Comparison of ENCODE assay signal across 20 cellular contexts in the genomic region with DNA sequence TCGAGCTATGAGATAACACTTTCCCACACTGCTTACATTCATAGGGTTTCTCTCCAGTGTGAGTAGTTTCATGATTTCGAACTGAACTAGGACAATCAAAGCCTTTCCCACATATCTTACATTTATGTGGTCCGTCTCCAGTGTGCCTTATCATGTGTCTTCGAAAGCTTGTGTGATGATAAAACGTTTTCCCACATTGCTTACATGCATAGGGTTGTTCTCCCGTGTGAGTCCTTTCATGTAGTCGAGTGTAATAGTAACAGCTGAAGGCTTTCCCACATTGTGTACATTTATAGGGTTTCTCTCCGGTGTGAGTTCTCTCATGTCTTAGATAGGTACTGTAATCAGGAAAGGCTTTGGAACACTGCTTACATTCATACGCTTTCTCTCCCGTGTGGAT. TPM values are rescaled to one million over a fixed set of nuclear protein-coding genes. Genes with fewer than 3 reads are reported as not detected.
A peak's percentile ranks its signal among the peaks of the same experiment; 100 is the strongest.
DNase-seq lines count a peak whose midpoint lies in the region; ATAC-seq and TF ChIP-seq lines count a peak whose summit lies in the region.
"Had no signal": no experiment of that assay in that cellular context is flagged by ENCODE, and none has a peak within 500 bp of the region (broad histone marks: within the 10 kb centered on the region; RNA-seq: fewer than 3 reads in every experiment).

No MANE protein-coding gene starts in this region.

- H3K9me3 Mint-ChIP-seq in endodermal cell (peaks cover 82% of the 10 kb centered on the region), progenitor cell of endocrine pancreas (ENCODE audit: low read depth) (peaks cover 60% of the 10 kb centered on the region)

- no peak overlapping the region for H3K9ac ChIP-seq in GM23248
- no peak overlapping the region for H3K9ac ChIP-seq in PC-3 (ENCODE audit: low read length)
- H3K9ac ChIP-seq in endodermal cell (ENCODE audit: extremely low read depth, low read length, poor library complexity, severe bottlenecking): no peak overlapping the region

- H3K4me1 Mint-ChIP-seq in endodermal cell (no peaks in the 10 kb centered on the region), progenitor cell of endocrine pancreas (ENCODE audit: low read depth) (no peaks in the 10 kb centered on the region)
- H3K4me1 Mint-ChIP-seq: IgD-negative memory B cell had no signal

- WGBS in GM23248 (ENCODE audit: low coverage in 1 of 2, low lambda C conversion rate in 2 of 2, missing lambda C conversion rate in 2 of 2), 2 experiments: 98 to 99% methylated on average over 10 of the region's 10 CpGs
- 95 to 96% methylated on average over 9 to 10 of the region's 10 CpGs for WGBS in endodermal cell (ENCODE audit: insufficient coverage in 1 of 2, insufficient read length in 1 of 2), 2 experiments

- H3K9me2 ChIP-seq in GM23248 (ENCODE audit: insufficient read depth): no peaks in the 10 kb centered on the region
- no peaks in the 10 kb centered on the region for H3K9me2 ChIP-seq in PC-3 (replicated peaks; ENCODE audit: low read length)
- H3K9me2 ChIP-seq in OCI-LY7 (ENCODE audit: insufficient read depth, low read length): no peaks in the 10 kb centered on the region

- H3K27ac Mint-ChIP-seq in endodermal cell (no peak overlapping the region), progenitor cell of endocrine pancreas (peak overlapping the region; percentile 42)
- H3K27ac Mint-ChIP-seq: IgD-negative memory B cell had no signal

- H3F3A ChIP-seq in GM23248 (ENCODE audit: insufficient read depth): no peaks in the 10 kb centered on the region
- H3F3A ChIP-seq in PC-3 (ENCODE audit: low read length, unreplicated experiment): no peaks in the 10 kb centered on the region

- H3K4me1 ChIP-seq in GM23248 (ENCODE audit: insufficient read depth): no peaks in the 10 kb centered on the region
- H3K4me1 ChIP-seq in PC-3 (ENCODE audit: insufficient read depth, low read length): no peaks in the 10 kb centered on the region
- H3K4me1 ChIP-seq in endodermal cell (ENCODE audit: control insufficient read depth, insufficient read depth, low read length): no peaks in the 10 kb centered on the region
- no peaks in the 10 kb centered on the region for H3K4me1 ChIP-seq in OCI-LY7 (ENCODE audit: insufficient read depth, low read length, poor library complexity, severe bottlenecking)

- H4K20me1 ChIP-seq in GM23248 (ENCODE audit: insufficient read depth) (no peaks in the 10 kb centered on the region), PC-3 (ENCODE audit: low read length) (no peaks in the 10 kb centered on the region), OCI-LY7 (ENCODE audit: insufficient read depth, low read length) (no peaks in the 10 kb centered on the region)

- no peak overlapping the region for H3K4me3 Mint-ChIP-seq in endodermal cell
- H3K4me3 Mint-ChIP-seq in progenitor cell of endocrine pancreas (ENCODE audit: low read depth): no peak overlapping the region
- H3K4me3 Mint-ChIP-seq: IgD-negative memory B cell had no signal

- TF ChIP-seq CTCF in PC-3 (conservative IDR thresholded peaks at IDR 0.05; ENCODE audit: low read depth, low read length): no peak
- TF ChIP-seq CTCF in endodermal cell (conservative IDR thresholded peaks at IDR 0.05): no peak
- TF ChIP-seq CTCF in progenitor cell of endocrine pancreas (IDR thresholded peaks at IDR 0.05; ENCODE audit: unreplicated experiment): no peak
- TF ChIP-seq CTCF in OCI-LY7 (conservative IDR thresholded peaks at IDR 0.05; ENCODE audit: low read length): no peak

- ATAC-seq in PC-3: no peak
- ATAC-seq: SK-N-SH treated with all-trans-retinoic acid at 6 μM for 48 hours had no signal

- H2AFZ ChIP-seq in GM23248: no peak overlapping the region
- no peak overlapping the region for H2AFZ ChIP-seq in PC-3 (ENCODE audit: low read length)
- no peak overlapping the region for H2AFZ ChIP-seq in OCI-LY7 (ENCODE audit: low read length)

- no peaks in the 10 kb centered on the region for H3K9me3 ChIP-seq in GM23248 (ENCODE audit: low read depth)
- H3K9me3 ChIP-seq in PC-3 (ENCODE audit: low read length): peaks cover 62% of the 10 kb centered on the region
- peaks cover 51% of the 10 kb centered on the region for H3K9me3 ChIP-seq in endodermal cell (ENCODE audit: control insufficient read depth, low read length)
- H3K9me3 ChIP-seq in OCI-LY7 (ENCODE audit: low read length): no peaks in the 10 kb centered on the region

- H3K27ac ChIP-seq in GM23248 (no peak overlapping the region), PC-3 (ENCODE audit: low read length) (no peak overlapping the region), endodermal cell (ENCODE audit: low read depth, low read length) (no peak overlapping the region), OCI-LY7 (ENCODE audit: low read depth, low read length, poor library complexity, severe bottlenecking) (no peak overlapping the region)
- H3K27ac ChIP-seq: HL-60 had no signal

- BruUV-seq in PC-3 (replicated peaks; lab: Mats Ljungman, UMichigan): no TSS peak
- no TSS peak for BruUV-seq in OCI-LY7 (replicated peaks; lab: Mats Ljungman, UMichigan)

- H3K36me3 ChIP-seq in GM23248 (ENCODE audit: low read depth) (peaks cover 54% of the 10 kb centered on the region), PC-3 (ENCODE audit: low read depth, low read length) (peaks cover 72% of the 10 kb centered on the region), endodermal cell (ENCODE audit: control insufficient read depth, insufficient read depth, low read length) (peaks cover 71% of the 10 kb centered on the region), OCI-LY7 (ENCODE audit: insufficient read depth, low read length) (peaks cover 52% of the 10 kb centered on the region)

- CTCF ChIA-PET in PC-3 (lab: Charles Lee) (no interaction called here), OCI-LY7 (lab: Charles Lee; ENCODE audit: unreplicated experiment) (no interaction called here)

- H3K36me3 Mint-ChIP-seq in endodermal cell (ENCODE audit: low read depth) (peaks cover 80% of the 10 kb centered on the region), progenitor cell of endocrine pancreas (ENCODE audit: insufficient read depth) (peaks cover 80% of the 10 kb centered on the region)

- DNase-seq in GM23248: peak; percentile 7
- no peak for DNase-seq in PC-3
- DNase-seq in endodermal cell: no peak
- no peak for DNase-seq in progenitor cell of endocrine pancreas (ENCODE audit: low spot score, unreplicated experiment)
- no peak for DNase-seq in SK-N-DZ (ENCODE audit: low spot score)
- DNase-seq in islet precursor cell: no peak
- no peak for DNase-seq in OCI-LY7 (ENCODE audit: low spot score)
- DNase-seq: AML-193, DMS153, GF-D8, NCI-H1105 treated with DMSO at 0.1 percent for 48 hours, NCI-H1694, NCI-H2081 treated with DMSO at 0.1 percent for 48 hours, NCI-H446 treated with DMSO at 0.1 percent for 48 hours, OCI-M1, RPMI8226, SHP77 treated with DMSO at 0.1 percent for 48 hours had no signal

- POLR2A ChIA-PET in PC-3 (lab: Charles Lee; ENCODE audit: unreplicated experiment): no interaction called here
- POLR2A ChIA-PET in OCI-LY7 (lab: Charles Lee): no interaction called here

- H3K27me3 ChIP-seq in GM23248 (replicated peaks; ENCODE audit: insufficient read depth) (no peaks in the 10 kb centered on the region), PC-3 (ENCODE audit: low read length) (no peaks in the 10 kb centered on the region), endodermal cell (ENCODE audit: control insufficient read depth, insufficient read depth, low read length, poor library complexity, severe bottlenecking) (no peaks in the 10 kb centered on the region)

- in situ Hi-C loops in GM23248 (cut with MboI): no loop called here

- H3K79me2 ChIP-seq in GM23248 (ENCODE audit: insufficient read depth): no peaks in the 10 kb centered on the region; the same call in 1 of the 2 replicates
- H3K79me2 ChIP-seq in PC-3 (ENCODE audit: low read length): peaks cover 9% of the 10 kb centered on the region; the same call in 1 of the 2 replicates
- no peaks in the 10 kb centered on the region for H3K79me2 ChIP-seq in OCI-LY7 (ENCODE audit: insufficient read depth, low read depth, low read length)

- H3K4me3 ChIP-seq in GM23248 (no peak overlapping the region), PC-3 (ENCODE audit: low read length) (peak overlapping the region; percentile 9; the same call in 1 of the 2 replicates), endodermal cell (ENCODE audit: low read length) (peak overlapping the region; percentile 34), OCI-LY7 (ENCODE audit: low read depth, low read length, poor library complexity, severe bottlenecking) (no peak overlapping the region)

- intact Hi-C loops in PC-3 (cut with micrococcal nuclease): no loop called here
- intact Hi-C loops in OCI-LY7 (cut with micrococcal nuclease; ENCODE audit: unreplicated experiment): no loop called here

- no peak overlapping the region for H3K4me2 ChIP-seq in GM23248 (ENCODE audit: unreplicated experiment)
- no peak overlapping the region for H3K4me2 ChIP-seq in PC-3 (ENCODE audit: low read length)
- no peak overlapping the region for H3K4me2 ChIP-seq in OCI-LY7 (ENCODE audit: low read length)

- H3K27me3 Mint-ChIP-seq in endodermal cell (ENCODE audit: insufficient read depth) (no peaks in the 10 kb centered on the region), progenitor cell of endocrine pancreas (no peaks in the 10 kb centered on the region)
- H3K27me3 Mint-ChIP-seq: IgD-negative memory B cell had no signal

RNA-seq across cellular contexts. Expression of gene ZNF823, which starts 16.3 kb away (rescaled TPM):
- total RNA-seq in GM23248 (2014; rRNA removed; shearing (Covaris generic)): 6.8 and 7.2 TPM in 2 replicates
- polyA plus RNA-seq in GM23248 (2016; fragmentation: Nextera tagmentation; extraction: Ambion mirVana): 1.9 and 3.0 TPM in 2 replicates
- 5.1 and 5.6 TPM in 2 replicates for total RNA-seq in PC-3 (2014; rRNA removed)
- total RNA-seq in endodermal cell: 10 to 100 TPM in 1 of 2 donors, 1 to 10 TPM in 1; 9.5 to 10.6 TPM
- polyA plus RNA-seq in endodermal cell (2013, experiment 1 of 2): 6.2 TPM
- 5.2 TPM for polyA plus RNA-seq in endodermal cell (2013, experiment 2 of 2)
- 12.0 and 12.4 TPM in 2 replicates for total RNA-seq in progenitor cell of endocrine pancreas
- polyA plus RNA-seq in SK-N-DZ (2014; cell fraction: cytosol; rRNA removed): 6.4 and 7.8 TPM in 2 replicates
- 6.5 and 11.8 TPM in 2 replicates for polyA plus RNA-seq in SK-N-DZ (2014; cell fraction: nucleus; rRNA removed)
- 7.0 and 7.2 TPM in 2 replicates for total RNA-seq in OCI-LY7 (2014; rRNA removed; shearing (Covaris generic))
- 5.7 and 6.8 TPM in 2 replicates for total RNA-seq in OCI-LY7 (2022)

RNA-seq across cellular contexts. Expression of gene ZNF441, which starts 44.4 kb away (rescaled TPM):
- 6.5 and 8.5 TPM in 2 replicates for total RNA-seq in GM23248 (2014; rRNA removed; shearing (Covaris generic))
- polyA plus RNA-seq in GM23248 (2016; fragmentation: Nextera tagmentation; extraction: Ambion mirVana): 3.5 and 3.6 TPM in 2 replicates
- total RNA-seq in PC-3 (2014; rRNA removed) (6.9 and 8.0 TPM in 2 replicates), endodermal cell (1 to 10 TPM; 2.2 to 4.4 TPM), progenitor cell of endocrine pancreas (3.8 and 4.4 TPM in 2 replicates), OCI-LY7 (2022) (8.4 and 11.1 TPM in 2 replicates)
- 6.1 TPM for polyA plus RNA-seq in endodermal cell (2013, experiment 1 of 2)
- polyA plus RNA-seq in endodermal cell (2013, experiment 2 of 2): 5.3 TPM
- 4.2 and 5.9 TPM in 2 replicates for polyA plus RNA-seq in SK-N-DZ (2014; cell fraction: cytosol; rRNA removed)
- polyA plus RNA-seq in SK-N-DZ (2014; cell fraction: nucleus; rRNA removed): 23.9 and 27.1 TPM in 2 replicates
- 10.8 and 14.5 TPM in 2 replicates for total RNA-seq in OCI-LY7 (2014; rRNA removed; shearing (Covaris generic))

Comparison
In these comparisons a context has a peak if more than half of its experiments do, and no peak if none do; other contexts are left out.
1. H3K4me3 ChIP-seq: peak in PC-3 (single experiment) and endodermal cell (single experiment); none in GM23248 (single experiment) and OCI-LY7 (single experiment).